ENCODE assay signal across 2 cellular contexts in the genomic region with DNA sequence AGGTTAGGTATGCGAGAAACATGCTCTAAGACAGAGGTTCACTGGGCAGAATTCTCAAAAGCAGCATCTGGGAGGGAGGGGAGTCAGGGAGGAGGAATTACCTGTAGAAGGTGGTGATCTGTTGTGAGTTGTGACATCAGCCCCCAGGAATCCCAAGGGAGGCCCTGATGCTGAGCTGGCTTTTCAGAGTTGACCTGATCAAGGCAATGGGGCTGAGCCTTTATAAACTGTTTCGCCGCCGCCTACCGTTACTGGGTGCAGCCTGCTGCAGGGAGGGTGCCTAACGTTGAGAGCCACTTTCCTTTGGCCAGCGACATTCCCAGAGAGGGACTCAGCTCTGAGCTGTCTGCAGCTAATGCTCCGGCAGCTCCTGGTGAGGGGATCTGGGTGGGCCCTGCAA.
TF ChIP-seq lines count a peak whose summit lies in the region.

No MANE protein-coding gene starts in this region.

TF ChIP-seq in HepG2, 621 proteins besides CTCF, POLR2A, EP300 and RAD21:
- TF ChIP-seq ZNF451 (CRISPR knock-in tag; IDR thresholded peaks at IDR 0.05): no peak
- TF ChIP-seq ATF2 (CRISPR knock-in tag; IDR thresholded peaks at IDR 0.05): no peak
- no peak for TF ChIP-seq IRX3 (CRISPR knock-in tag; IDR thresholded peaks at IDR 0.05; ENCODE audit: borderline replicate concordance, low read depth)
- TF ChIP-seq ZNF629 (CRISPR knock-in tag; conservative IDR thresholded peaks at IDR 0.05): no peak
TF ChIP-seq in HepG2: peak in this region for 0.

TF ChIP-seq in H1, 55 proteins besides CTCF, POLR2A, EP300 and RAD21:
- TF ChIP-seq JUND (IDR thresholded peaks at IDR 0.05; ENCODE audit: low read length) (peak; percentile 44; the same call in 1 of the 2 replicates), KDM1A (IDR thresholded peaks at IDR 0.05; ENCODE audit: borderline replicate concordance, low read length) (no peak), SIN3A (conservative IDR thresholded peaks at IDR 0.05 in 1 of 2, IDR thresholded peaks at IDR 0.05 in 1 of 2; ENCODE audit: low read depth in 1 of 2, low read length in 2 of 2) (no peak), NANOG (IDR thresholded peaks at IDR 0.05; ENCODE audit: insufficient read depth, low read depth, low read length, poor library complexity, severe bottlenecking) (no peak), MAFK (IDR thresholded peaks at IDR 0.05; ENCODE audit: low read depth, low read length) (peak; percentile 10; the same call in 1 of the 2 replicates)
